ENCODE assay signal across 23 cellular contexts in genomic region chr5:116487045-116487444, GRCh38.
DNase-seq lines count a peak whose midpoint lies in the region; ATAC-seq and TF ChIP-seq lines count a peak whose summit lies in the region.
"Had no signal": no experiment of that assay in that cellular context is flagged by ENCODE, and none has a peak within 500 bp of the region (broad histone marks: within the 10 kb centered on the region; RNA-seq: fewer than 3 reads in every experiment).

No MANE protein-coding gene starts in this region.

- H3K36me3 ChIP-seq in esophagus muscularis mucosa, result peaks cover 0 to 37% (median 12%) of the 10 kb centered on the region in 4 donors
- H3K36me3 ChIP-seq in mucosa of descending colon (ENCODE audit: low read depth), result no peaks in the 10 kb centered on the region

- TF ChIP-seq POLR2A in esophagus muscularis mucosa (IDR thresholded peaks at IDR 0.05; ENCODE audit: low read depth), result no peak

- ATAC-seq in mucosa of descending colon (peak; percentile 84), HG03135 (IDR thresholded peaks at IDR 0.05; ENCODE audit: unreplicated experiment) (no peak), GM21447 (IDR thresholded peaks at IDR 0.05; ENCODE audit: unreplicated experiment) (no peak), HG02588 (IDR thresholded peaks at IDR 0.05; ENCODE audit: unreplicated experiment) (no peak)
- ATAC-seq: gastroesophageal sphincter, left lobe of liver, Panc1, sciatic nerve had no signal

- H3K27ac ChIP-seq in VCaP (peak overlapping the region; percentile 65), esophagus muscularis mucosa (replicated peaks in 1 of 4) (no peak overlapping the region)
- H3K27ac ChIP-seq: gastroesophageal sphincter, stomach, transverse colon had no signal

- TF ChIP-seq EP300 in esophagus muscularis mucosa (IDR thresholded peaks at IDR 0.05), result no peak

- peaks cover 0 to under 1% (median 0%) of the 10 kb centered on the region in 4 donors for H3K4me1 ChIP-seq in esophagus muscularis mucosa
- no peaks in the 10 kb centered on the region for H3K4me1 ChIP-seq in mucosa of descending colon (ENCODE audit: low read depth)
- H3K4me1 ChIP-seq: gastroesophageal sphincter had no signal

- DNase-seq in esophagus muscularis mucosa (ENCODE audit: extremely low spot score) (peak; percentile 31), mucosa of descending colon (no peak)
- DNase-seq in NK-92 treated with Interleukin-12 subunit alpha and Interleukin-12 subunit beta, amount 100 ng/mL, for 24 hours (lab: John Stamatoyannopoulos, UW), result no peak
- DNase-seq: activated CD4-positive, alpha-beta T cell treated with anti-CD3 and anti-CD28 coated beads for 4 hours; activated CD8-positive, alpha-beta memory T cell treated with anti-CD3 and anti-CD28 coated beads for 24 hours; activated naive CD4-positive, alpha-beta T cell treated with anti-CD3 and anti-CD28 coated beads, Interleukin-2, amount 50 U/mL, for 16 hours; activated T-cell treated with anti-CD3 and anti-CD28 coated beads for 4 hours; DMS53; immature natural killer cell; MM.1S; NCI-H2227 treated with DMSO at 0.1 percent for 48 hours; SIG-M5; stimulated activated CD4-positive, alpha-beta T cell treated with anti-CD3 and anti-CD28 coated beads, Interleukin-4, amount 100 ng/mL, for 1 hour; stomach; transverse colon had no signal

- H3K9me3 ChIP-seq in esophagus muscularis mucosa (no peaks in the 10 kb centered on the region), mucosa of descending colon (no peaks in the 10 kb centered on the region)
- H3K9me3 ChIP-seq: gastroesophageal sphincter, stomach, transverse colon had no signal

- intact Hi-C loops in esophagus muscularis mucosa (cut with DNase I), result no loop called here
- intact Hi-C loops in mucosa of descending colon (cut with DNase I, micrococcal nuclease), result no loop called here

- TF ChIP-seq CTCF in VCaP (conservative IDR thresholded peaks at IDR 0.05) (no peak), esophagus muscularis mucosa (IDR thresholded peaks at IDR 0.05) (no peak), mucosa of descending colon (IDR thresholded peaks at IDR 0.05) (no peak)

- WGBS in esophagus muscularis mucosa, result 74% methylated on average over 1 of the region's 1 CpG

- H3K4me3 ChIP-seq in esophagus muscularis mucosa, result no peak overlapping the region
- H3K4me3 ChIP-seq in mucosa of descending colon, result no peak overlapping the region
- H3K4me3 ChIP-seq: gastroesophageal sphincter, stomach, transverse colon had no signal

- H3K27me3 ChIP-seq in esophagus muscularis mucosa, result no peaks in the 10 kb centered on the region
- H3K27me3 ChIP-seq: gastroesophageal sphincter, stomach, transverse colon had no signal
